Comparison of ENCODE assay signal across 17 cellular contexts in genomic region chr7:91181949-91182348, GRCh38.
DNase-seq lines count a peak whose midpoint lies in the region; ATAC-seq, FAIRE-seq and TF ChIP-seq lines count a peak whose summit lies in the region.
"Had no signal": no experiment of that assay in that cellular context is flagged by ENCODE, and none has a peak within 500 bp of the region (broad histone marks: within the 10 kb centered on the region; RNA-seq: fewer than 3 reads in every experiment).

No MANE protein-coding gene starts in this region.

- no peak overlapping the region for H2AFZ ChIP-seq in PC-3 (ENCODE audit: low read length)
- H2AFZ ChIP-seq in mesenchymal stem cell (ENCODE audit: low read depth, low read length) = no peak overlapping the region

- H3K9me2 ChIP-seq in PC-3 (replicated peaks; ENCODE audit: low read length) = no peaks in the 10 kb centered on the region

- H3K79me2 ChIP-seq in PC-3 (ENCODE audit: low read length) = no peaks in the 10 kb centered on the region

- no peaks in the 10 kb centered on the region for H3K9me3 ChIP-seq in PC-3 (ENCODE audit: low read length)
- H3K9me3 ChIP-seq in mesenchymal stem cell (ENCODE audit: control insufficient read depth, low read length) = peaks cover 14% of the 10 kb centered on the region

- no peaks in the 10 kb centered on the region for H3F3A ChIP-seq in PC-3 (ENCODE audit: low read length, unreplicated experiment)

- H2BK5ac ChIP-seq in mesenchymal stem cell (ENCODE audit: low read depth, low read length, poor library complexity, severe bottlenecking) = no peak overlapping the region

- no TSS peak for BruUV-seq in PC-3 (replicated peaks; lab: Mats Ljungman, UMichigan)

- no peak for TF ChIP-seq CTCF in PC-3 (conservative IDR thresholded peaks at IDR 0.05; ENCODE audit: low read depth, low read length)

- intact Hi-C loops in PC-3 (cut with micrococcal nuclease) = no loop called here

- peaks cover 1% of the 10 kb centered on the region for H3K79me1 ChIP-seq in mesenchymal stem cell (replicated peaks; ENCODE audit: low read length, poor library complexity, severe bottlenecking)

- H2BK12ac ChIP-seq in mesenchymal stem cell (ENCODE audit: low read length in 2 of 2) = no peak overlapping the region

- H3K4me2 ChIP-seq in PC-3 (ENCODE audit: low read length) (no peak overlapping the region), mesenchymal stem cell (ENCODE audit: low read length, poor library complexity, severe bottlenecking) (no peak overlapping the region)

- no peak overlapping the region for H3K4ac ChIP-seq in mesenchymal stem cell (ENCODE audit: low read depth in 1 of 2, low read length in 2 of 2)

- H2BK120ac ChIP-seq in mesenchymal stem cell (ENCODE audit: low read depth, low read length) = no peak overlapping the region

- H3K27me3 ChIP-seq in PC-3 (ENCODE audit: low read length) = no peaks in the 10 kb centered on the region
- no peaks in the 10 kb centered on the region for H3K27me3 ChIP-seq in mesenchymal stem cell (ENCODE audit: control insufficient read depth in 1 of 2, insufficient read depth in 1 of 2, low read length in 2 of 2)

- H4K91ac ChIP-seq in mesenchymal stem cell (ENCODE audit: low read length) = no peak overlapping the region

- no peak overlapping the region for H3K9ac ChIP-seq in PC-3 (ENCODE audit: low read length)
- peak overlapping the region; percentile 38 for H3K9ac ChIP-seq in mesenchymal stem cell (ENCODE audit: low read length)

- no peak overlapping the region for H2AK5ac ChIP-seq in mesenchymal stem cell (ENCODE audit: low read length, severe bottlenecking)

- H4K20me1 ChIP-seq in PC-3 (ENCODE audit: low read length) = no peaks in the 10 kb centered on the region

- CTCF ChIA-PET in PC-3 (lab: Charles Lee) = no interaction called here

- peak; percentile 44 for DNase-seq in ELR (ENCODE audit: low read depth)
- peak; percentile 8 for DNase-seq in PC-3
- no peak for DNase-seq in mesenchymal stem cell
- DNase-seq in C1 segment of cervical spinal cord (lab: John Stamatoyannopoulos, UW) = no peak
- no peak for DNase-seq in activated naive CD4-positive, alpha-beta T cell treated with Interleukin-2 at 50 U/mL for 16 hours
- DNase-seq in stimulated activated CD4-positive, alpha-beta T cell treated with anti-CD3 and anti-CD28 coated beads, Interleukin-2, amount 100 ng/mL, for 48 hours = no peak
- DNase-seq: DMS 273 treated with DMSO at 0.1 percent for 48 hours, NCI-H1436, NCI-H2171 treated with DMSO at 0.1 percent for 48 hours, NCI-H446 treated with DMSO at 0.1 percent for 48 hours, NCI-H774, SHP77 had no signal

- H3K23ac ChIP-seq in mesenchymal stem cell (ENCODE audit: low read length in 2 of 2) = no peak overlapping the region

- H4K8ac ChIP-seq in mesenchymal stem cell (ENCODE audit: low read length) = no peak overlapping the region

- no peaks in the 10 kb centered on the region for H3K36me3 ChIP-seq in PC-3 (ENCODE audit: low read depth, low read length)
- H3K36me3 ChIP-seq in mesenchymal stem cell (ENCODE audit: control insufficient read depth in 1 of 2, insufficient read depth in 2 of 2, low read depth in 1 of 2, low read length in 2 of 2) = no peaks in the 10 kb centered on the region

- FAIRE-seq in endometrium (lab: Jason Lieb, UNC) = peak; percentile 77
- FAIRE-seq: GM19239, K562 had no signal

- ATAC-seq in PC-3 (0 out of 2 replicates have a peak, but pooled peaks have one; percentile 38), HG03442 (IDR thresholded peaks at IDR 0.05; ENCODE audit: unreplicated experiment) (no peak)
- ATAC-seq: HCT116, K562 had no signal

- H3K14ac ChIP-seq in mesenchymal stem cell (ENCODE audit: low read length in 2 of 2) = no peak overlapping the region

- POLR2A ChIA-PET in PC-3 (lab: Charles Lee; ENCODE audit: unreplicated experiment) = no interaction called here

- H3K27ac ChIP-seq in PC-3 (ENCODE audit: low read length) (no peak overlapping the region), mesenchymal stem cell (ENCODE audit: low read length, poor library complexity, severe bottlenecking) (no peak overlapping the region)

- H3K4me3 ChIP-seq in PC-3 (ENCODE audit: low read length) (no peak overlapping the region), mesenchymal stem cell (ENCODE audit: insufficient read depth in 1 of 2, low read depth in 1 of 2, low read length in 2 of 2) (no peak overlapping the region)
- H3K4me3 ChIP-seq: K562 had no signal

- H3K18ac ChIP-seq in mesenchymal stem cell (ENCODE audit: low read depth in 1 of 2, low read length in 2 of 2) = no peak overlapping the region

- no peaks in the 10 kb centered on the region for H3K4me1 ChIP-seq in PC-3 (ENCODE audit: insufficient read depth, low read length)
- H3K4me1 ChIP-seq in mesenchymal stem cell (ENCODE audit: control insufficient read depth, insufficient read depth, low read depth, low read length) = no peaks in the 10 kb centered on the region

- H2BK15ac ChIP-seq in mesenchymal stem cell (ENCODE audit: low read depth, poor library complexity, severe bottlenecking) = no peak overlapping the region

Comparison
In these comparisons a context has a peak if more than half of its experiments do, and no peak if none do; other contexts are left out.
1. DNase-seq: peak in ELR (single experiment) and PC-3 (single experiment); none in mesenchymal stem cell (single experiment), C1 segment of cervical spinal cord (0 of 14), activated naive CD4-positive, alpha-beta T cell treated with Interleukin-2 at 50 U/mL for 16 hours (single experiment) and stimulated activated CD4-positive, alpha-beta T cell treated with anti-CD3 and anti-CD28 coated beads, Interleukin-2, amount 100 ng/mL, for 48 hours (0 of 2).